In genomic region chr12:93441111-93441616, GRCh38 we compare ENCODE assay signal across 8 cellular contexts. TPM values are rescaled to one million over a fixed set of nuclear protein-coding genes. Genes with fewer than 3 reads are reported as not detected.
A peak's percentile ranks its signal among the peaks of the same experiment; 100 is the strongest.
DNase-seq lines count a peak whose midpoint lies in the region; ATAC-seq and TF ChIP-seq lines count a peak whose summit lies in the region.

No MANE protein-coding gene starts in this region.

- 2% methylated on average over 20 of the region's 55 CpGs for WGBS in SK-N-SH (ENCODE audit: low lambda C conversion rate)

- ATAC-seq in GM21619 (IDR thresholded peaks at IDR 0.05; ENCODE audit: unreplicated experiment) = peak; percentile 3
- no peak for ATAC-seq in HG03520 (IDR thresholded peaks at IDR 0.05; ENCODE audit: unreplicated experiment)
- ATAC-seq in HG03025 (IDR thresholded peaks at IDR 0.05; ENCODE audit: low FRiP score, unreplicated experiment) = no peak

- POLR2A ChIA-PET in SK-N-SH (lab: Yijun Ruan, JAX) = interaction anchor here (1.2 kb wide), 1 partner anchor 19 kb away, joined by 3 read pairs; no protein-coding TSS in a partner anchor

- DNase-seq in AG08396 (ENCODE audit: low spot score) (peak; percentile 51), SK-N-SH (peak; percentile 68), ascending aorta (ENCODE audit: low spot score in 2 of 2) (peak in 1 of 2 donors; percentile 66)

- H3K9me3 ChIP-seq in SK-N-SH (no peaks in the 10 kb centered on the region), ascending aorta (no peaks in the 10 kb centered on the region)

- intact Hi-C loops in ascending aorta (cut with DNase I) = no loop called here

- TF ChIP-seq RAD21 in SK-N-SH (IDR thresholded peaks at IDR 0.05; ENCODE audit: low read length) = no peak

- H3K4me3 ChIP-seq in SK-N-SH (ENCODE audit: low read depth in 2 of 2, low read length in 1 of 2) (peak overlapping the region; percentile 83 to 91), ascending aorta (peak overlapping the region; percentile 80 to 87), iPS-11a (ENCODE audit: low read depth, low read length) (peak overlapping the region; percentile 92), skin epidermis (peak overlapping the region; percentile 67 to 100 (median 98))

- H3K27me3 ChIP-seq in SK-N-SH (ENCODE audit: insufficient read depth) (no peaks in the 10 kb centered on the region), ascending aorta (no peaks in the 10 kb centered on the region)

- peaks cover 10 to 20% of the 10 kb centered on the region in 2 experiments; a peak in 3 of 4 replicates for H3K4me1 ChIP-seq in SK-N-SH (ENCODE audit: control insufficient read depth in 1 of 2, insufficient read depth in 2 of 2, low read depth in 1 of 2, low read length in 1 of 2)
- peaks cover 2 to 20% of the 10 kb centered on the region in 2 donors for H3K4me1 ChIP-seq in ascending aorta

- H3K9me2 ChIP-seq in SK-N-SH = no peaks in the 10 kb centered on the region

- H3K27ac ChIP-seq in SK-N-SH (ENCODE audit: low read depth in 2 of 2, low read length in 1 of 2) (peak overlapping the region; percentile 84 to 95), ascending aorta (peak overlapping the region; percentile 83 to 94), skin epidermis (peak overlapping the region; percentile 83 to 99 (median 96))

- H3K4me2 ChIP-seq in SK-N-SH = peak overlapping the region; percentile 90

- no peak overlapping the region for H2AFZ ChIP-seq in SK-N-SH (ENCODE audit: low read depth)

- no peak for TF ChIP-seq EP300 in SK-N-SH (IDR thresholded peaks at IDR 0.05; ENCODE audit: borderline replicate concordance in 1 of 2, low read depth in 1 of 2, low read length in 1 of 2)

- H3F3A ChIP-seq in SK-N-SH (replicated peaks; ENCODE audit: insufficient read depth) = peaks cover 5% of the 10 kb centered on the region

- H4K20me1 ChIP-seq in SK-N-SH (ENCODE audit: insufficient read depth) = peaks cover 49% of the 10 kb centered on the region

- H3K9ac ChIP-seq in SK-N-SH = peak overlapping the region; percentile 98

- TF ChIP-seq CTCF in SK-N-SH (IDR thresholded peaks at IDR 0.05) (no peak), ascending aorta (IDR thresholded peaks at IDR 0.05) (no peak)

- CTCF ChIA-PET in SK-N-SH (lab: Yijun Ruan, JAX) = interaction anchor here (1.9 kb wide), 1 partner anchor 21 kb away, joined by 6 read pairs; no protein-coding TSS in a partner anchor

- no peaks in the 10 kb centered on the region for H3K36me3 ChIP-seq in SK-N-SH (replicated peaks in 1 of 2; ENCODE audit: control insufficient read depth in 1 of 2, insufficient read depth in 2 of 2, low read length in 1 of 2)
- H3K36me3 ChIP-seq in ascending aorta = no peaks in the 10 kb centered on the region

- peaks cover 55% of the 10 kb centered on the region for H3K79me2 ChIP-seq in SK-N-SH (ENCODE audit: insufficient read depth)

TF ChIP-seq in SK-N-SH, 30 proteins besides CTCF, POLR2A, EP300 and RAD21:
- TF ChIP-seq, protein P1, sequence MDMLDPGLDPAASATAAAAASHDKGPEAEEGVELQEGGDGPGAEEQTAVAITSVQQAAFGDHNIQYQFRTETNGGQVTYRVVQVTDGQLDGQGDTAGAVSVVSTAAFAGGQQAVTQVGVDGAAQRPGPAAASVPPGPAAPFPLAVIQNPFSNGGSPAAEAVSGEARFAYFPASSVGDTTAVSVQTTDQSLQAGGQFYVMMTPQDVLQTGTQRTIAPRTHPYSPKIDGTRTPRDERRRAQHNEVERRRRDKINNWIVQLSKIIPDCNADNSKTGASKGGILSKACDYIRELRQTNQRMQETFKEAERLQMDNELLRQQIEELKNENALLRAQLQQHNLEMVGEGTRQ (IDR thresholded peaks at IDR 0.05; ENCODE audit: borderline replicate concordance, low read depth, low read length) = no peak
- TF ChIP-seq NRF1 (IDR thresholded peaks at IDR 0.05; ENCODE audit: low read depth, low read length) = no peak
- TF ChIP-seq IRF3 (IDR thresholded peaks at IDR 0.05; ENCODE audit: low read depth, low read length) = no peak
- no peak for TF ChIP-seq NFIC (IDR thresholded peaks at IDR 0.05; ENCODE audit: borderline replicate concordance)
- no peak for TF ChIP-seq POLR2AphosphoS5 (IDR thresholded peaks at IDR 0.05; ENCODE audit: low read depth, low read length)
- TF ChIP-seq TCF12 (IDR thresholded peaks at IDR 0.05) = no peak
- no peak for TF ChIP-seq GATA2 (CRISPR knock-in tag; IDR thresholded peaks at IDR 0.05)
- peak; percentile 76 for TF ChIP-seq MXI1 (IDR thresholded peaks at IDR 0.05; ENCODE audit: low read depth, low read length)
- no peak for TF ChIP-seq RFX5 (IDR thresholded peaks at IDR 0.05; ENCODE audit: low read length)
- TF ChIP-seq TEAD4 (IDR thresholded peaks at IDR 0.05; ENCODE audit: borderline replicate concordance, insufficient read depth) = no peak
- no peak for TF ChIP-seq EZH2phosphoT487 (IDR thresholded peaks at IDR 0.05; ENCODE audit: borderline replicate concordance, low read depth)
- TF ChIP-seq JUND (IDR thresholded peaks at IDR 0.05) = no peak
- no peak for TF ChIP-seq YY1 (IDR thresholded peaks at IDR 0.05; ENCODE audit: low read depth)
- TF ChIP-seq, protein P2, sequence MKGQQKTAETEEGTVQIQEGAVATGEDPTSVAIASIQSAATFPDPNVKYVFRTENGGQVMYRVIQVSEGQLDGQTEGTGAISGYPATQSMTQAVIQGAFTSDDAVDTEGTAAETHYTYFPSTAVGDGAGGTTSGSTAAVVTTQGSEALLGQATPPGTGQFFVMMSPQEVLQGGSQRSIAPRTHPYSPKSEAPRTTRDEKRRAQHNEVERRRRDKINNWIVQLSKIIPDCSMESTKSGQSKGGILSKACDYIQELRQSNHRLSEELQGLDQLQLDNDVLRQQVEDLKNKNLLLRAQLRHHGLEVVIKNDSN (IDR thresholded peaks at IDR 0.05; ENCODE audit: borderline replicate concordance, low read depth) = no peak
- TF ChIP-seq FOXM1 (IDR thresholded peaks at IDR 0.05; ENCODE audit: low read depth) = no peak
- no peak for TF ChIP-seq MEF2A (IDR thresholded peaks at IDR 0.05; ENCODE audit: borderline replicate concordance, low read depth)
- TF ChIP-seq GABPA (IDR thresholded peaks at IDR 0.05; ENCODE audit: low read depth) = no peak
- TF ChIP-seq TAF1 (IDR thresholded peaks at IDR 0.05; ENCODE audit: borderline replicate concordance, low read depth, low read length) = 0 out of 2 replicates have a peak, but pooled peaks have one; percentile 14
- peak; percentile 32; the same call in 1 of the 2 replicates for TF ChIP-seq MAX (IDR thresholded peaks at IDR 0.05; ENCODE audit: low read depth)
- no peak for TF ChIP-seq PBX3 (IDR thresholded peaks at IDR 0.05)
- no peak for TF ChIP-seq ELF1 (IDR thresholded peaks at IDR 0.05)
- no peak for TF ChIP-seq FOSL2 (IDR thresholded peaks at IDR 0.05; ENCODE audit: borderline replicate concordance, low read depth)

RNA-seq across cellular contexts. Expression of gene UBE2N, which starts 0.6 kb away (rescaled TPM):
- 102 and 121 TPM in 2 replicates for polyA plus RNA-seq in SK-N-SH (2012; rRNA removed)
- polyA plus RNA-seq in SK-N-SH (2012; cell fraction: cytosol; rRNA removed) = 128 and 131 TPM in 2 replicates
- 39.9 and 65.6 TPM in 2 replicates for polyA plus RNA-seq in SK-N-SH (2012; cell fraction: nucleus; rRNA removed)
- 19.4 TPM for total RNA-seq in ascending aorta

RNA-seq across cellular contexts. Expression of gene MRPL42, which starts 26.1 kb away (rescaled TPM):
- polyA plus RNA-seq in SK-N-SH (2012; rRNA removed) = 39.5 and 54.8 TPM in 2 replicates
- 74.9 and 101 TPM in 2 replicates for polyA plus RNA-seq in SK-N-SH (2012; cell fraction: cytosol; rRNA removed)
- 10.8 and 23.7 TPM in 2 replicates for polyA plus RNA-seq in SK-N-SH (2012; cell fraction: nucleus; rRNA removed)
- total RNA-seq in ascending aorta = 8.4 TPM
